Comparison of ENCODE assay signal across 11 cellular contexts in the genomic region with DNA sequence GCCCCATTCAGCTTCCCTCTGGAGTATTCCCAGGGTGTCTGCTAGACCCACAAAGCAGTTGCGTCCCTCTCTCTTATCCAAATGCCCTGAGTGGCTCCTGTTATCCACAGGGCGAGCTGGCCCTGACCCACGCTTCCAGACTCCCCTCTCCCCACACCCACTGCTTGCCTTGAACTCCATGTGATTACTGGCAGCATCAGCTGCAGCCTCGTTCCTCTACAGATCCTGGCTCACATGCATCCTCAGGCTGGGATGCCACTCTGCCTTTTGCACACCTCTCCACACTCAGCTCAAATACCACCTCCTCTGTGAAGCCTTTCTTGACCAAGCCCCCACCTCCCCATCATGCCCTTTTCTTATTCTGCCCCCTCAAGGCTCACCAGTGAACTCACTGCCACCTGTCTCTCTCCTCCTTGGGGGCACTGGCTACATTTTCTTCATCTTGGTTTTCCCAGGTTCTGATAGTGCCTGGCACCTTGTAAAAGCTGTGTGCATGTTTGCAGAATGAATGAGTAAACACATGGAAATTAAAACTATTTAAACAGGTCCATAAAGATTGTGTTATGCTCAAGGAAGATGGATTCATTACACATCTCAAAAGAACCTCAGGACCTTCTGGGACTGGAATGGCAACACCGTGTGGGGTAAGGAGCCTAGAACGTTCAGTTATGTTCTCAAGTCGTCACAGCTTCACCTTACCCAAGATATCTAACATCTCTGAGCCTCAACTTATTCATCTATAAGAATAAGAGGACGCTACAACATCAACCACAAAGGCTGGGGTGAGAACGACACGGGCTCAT.
A peak's percentile ranks its signal among the peaks of the same experiment; 100 is the strongest.
DNase-seq lines count a peak whose midpoint lies in the region; TF ChIP-seq lines count a peak whose summit lies in the region.
"Had no signal": no experiment of that assay in that cellular context is flagged by ENCODE, and none has a peak within 500 bp of the region (broad histone marks: within the 10 kb centered on the region; RNA-seq: fewer than 3 reads in every experiment).

No MANE protein-coding gene starts in this region.

- H3K27ac Mint-ChIP-seq in Calu3 (ENCODE audit: unreplicated experiment), result peak overlapping the region; percentile 55
- H3K27ac Mint-ChIP-seq in activated naive CD8-positive, alpha-beta T cell treated with anti-CD3 and anti-CD28 coated beads for 36 hours, result peak overlapping the region; percentile 98
- peak overlapping the region; percentile 68 to 90 (median 88) for H3K27ac Mint-ChIP-seq in nephron

- H3K27ac ChIP-seq in prostate gland, result no peak overlapping the region
- H3K27ac ChIP-seq: testis had no signal

- H3K9me3 Mint-ChIP-seq in Calu3 (ENCODE audit: low read depth, unreplicated experiment) (no peaks in the 10 kb centered on the region), nephron (no peaks in the 10 kb centered on the region)
- no peaks in the 10 kb centered on the region for H3K9me3 Mint-ChIP-seq in activated naive CD8-positive, alpha-beta T cell treated with anti-CD3 and anti-CD28 coated beads for 36 hours

- peak overlapping the region; percentile 72 for H3K4me3 Mint-ChIP-seq in Calu3 (ENCODE audit: low read depth, unreplicated experiment)
- H3K4me3 Mint-ChIP-seq in activated naive CD8-positive, alpha-beta T cell treated with anti-CD3 and anti-CD28 coated beads for 36 hours, result peak overlapping the region; percentile 85
- no peak overlapping the region for H3K4me3 Mint-ChIP-seq in nephron

- peaks cover 52% of the 10 kb centered on the region for H3K27me3 Mint-ChIP-seq in Calu3 (ENCODE audit: unreplicated experiment)
- no peaks in the 10 kb centered on the region for H3K27me3 Mint-ChIP-seq in activated naive CD8-positive, alpha-beta T cell treated with anti-CD3 and anti-CD28 coated beads for 36 hours
- peaks cover 9% of the 10 kb centered on the region for H3K27me3 Mint-ChIP-seq in nephron (ENCODE audit: low read depth)

- TF ChIP-seq POLR2A in GM19193 (IDR thresholded peaks at IDR 0.05; ENCODE audit: extremely low read depth, insufficient read depth, insufficient read length), result peak; percentile 39
- TF ChIP-seq POLR2A in prostate gland (IDR thresholded peaks at IDR 0.05), result no peak

- CTCF ChIA-PET in Calu3 (lab: Charles Lee), result no interaction called here

- no peak for DNase-seq in Calu3
- no peak for DNase-seq in activated naive CD8-positive, alpha-beta T cell treated with anti-CD3 and anti-CD28 coated beads for 36 hours
- no peak for DNase-seq in prostate gland (ENCODE audit: low spot score)
- DNase-seq in DMS53 (lab: John Stamatoyannopoulos, UW), result no peak
- no peak for DNase-seq in SHP77 (lab: John Stamatoyannopoulos, UW)
- DNase-seq in LoVo (ENCODE audit: low spot score), result no peak
- DNase-seq: HCEC 1CT had no signal

- intact Hi-C loops in Calu3 (cut with micrococcal nuclease; ENCODE audit: unreplicated experiment), result loop anchor here (5.0 kb wide), 1 partner anchor 137 kb away; no protein-coding TSS in a partner anchor
- intact Hi-C loops in prostate gland (cut with DNase I), result no loop called here

- BruUV-seq in Calu3 (replicated peaks; lab: Mats Ljungman, UMichigan), result no TSS peak

- no peaks in the 10 kb centered on the region for H3K27me3 ChIP-seq in prostate gland (replicated peaks; ENCODE audit: insufficient read depth)
- H3K27me3 ChIP-seq: testis had no signal

- 76% methylated on average over 10 of the region's 10 CpGs for WGBS in prostate gland

- H3K4me1 Mint-ChIP-seq in Calu3 (ENCODE audit: low read depth, unreplicated experiment), result peaks cover 12% of the 10 kb centered on the region
- peaks cover 89% of the 10 kb centered on the region for H3K4me1 Mint-ChIP-seq in activated naive CD8-positive, alpha-beta T cell treated with anti-CD3 and anti-CD28 coated beads for 36 hours
- peaks cover 46% of the 10 kb centered on the region for H3K4me1 Mint-ChIP-seq in nephron

- no peak overlapping the region for H3K4me3 ChIP-seq in prostate gland
- H3K4me3 ChIP-seq: testis had no signal

- H3K36me3 Mint-ChIP-seq in Calu3 (ENCODE audit: insufficient read depth, unreplicated experiment) (no peaks in the 10 kb centered on the region), nephron (ENCODE audit: low read depth) (no peaks in the 10 kb centered on the region)
- peaks cover 57% of the 10 kb centered on the region for H3K36me3 Mint-ChIP-seq in activated naive CD8-positive, alpha-beta T cell treated with anti-CD3 and anti-CD28 coated beads for 36 hours

- TF ChIP-seq CTCF in Calu3 (IDR thresholded peaks at IDR 0.05; ENCODE audit: unreplicated experiment), result no peak
- TF ChIP-seq CTCF in nephron (IDR thresholded peaks at IDR 0.05; ENCODE audit: unreplicated experiment in 3 of 3), result no peak
- TF ChIP-seq CTCF in prostate gland (IDR thresholded peaks at IDR 0.05), result no peak

- no peaks in the 10 kb centered on the region for H3K9me3 ChIP-seq in prostate gland
- H3K9me3 ChIP-seq: SK-N-SH, testis had no signal

- H3K36me3 ChIP-seq in prostate gland, result no peaks in the 10 kb centered on the region

- H3K4me1 ChIP-seq in prostate gland (replicated peaks), result peaks cover 13% of the 10 kb centered on the region

Comparison
In these comparisons a context has a peak if more than half of its experiments do, and no peak if none do; other contexts are left out.
1. H3K4me3 Mint-ChIP-seq: peak in Calu3 (single experiment) and activated naive CD8-positive, alpha-beta T cell treated with anti-CD3 and anti-CD28 coated beads for 36 hours (single experiment); none in nephron (0 of 3).
2. Peak in every context shown above with its lines, with median percentiles within 50 percentile points of each other: H3K27ac Mint-ChIP-seq.